Comparison of ENCODE assay signal across 23 cellular contexts in the genomic region with DNA sequence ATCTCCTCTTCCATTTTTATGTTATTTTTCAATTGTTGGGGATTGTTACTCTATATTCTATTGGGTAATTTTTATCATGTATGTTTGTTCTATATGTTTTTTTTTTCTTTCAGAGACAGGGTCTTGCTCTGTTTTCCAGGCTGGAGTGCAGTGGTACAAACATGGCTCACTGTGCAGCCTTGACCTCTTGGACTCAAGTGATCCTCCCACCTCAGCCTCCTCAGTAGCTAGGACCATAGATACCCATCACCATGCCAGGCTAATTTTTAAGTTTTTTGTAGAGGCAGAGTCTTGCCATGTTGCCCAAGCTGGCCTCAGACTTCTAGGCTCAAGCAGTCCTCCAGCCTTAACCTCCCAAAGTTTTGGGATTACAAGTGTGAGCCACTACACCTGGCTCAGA.
DNase-seq lines count a peak whose midpoint lies in the region; ATAC-seq and TF ChIP-seq lines count a peak whose summit lies in the region.
"Had no signal": no experiment of that assay in that cellular context is flagged by ENCODE, and none has a peak within 500 bp of the region (broad histone marks: within the 10 kb centered on the region; RNA-seq: fewer than 3 reads in every experiment).

No MANE protein-coding gene starts in this region.

- no peaks in the 10 kb centered on the region for H3K27me3 Mint-ChIP-seq in endodermal cell (ENCODE audit: insufficient read depth)
- H3K27me3 Mint-ChIP-seq: B cell had no signal

- no peaks in the 10 kb centered on the region for H3K9me3 Mint-ChIP-seq in endodermal cell
- H3K9me3 Mint-ChIP-seq: HFFc6 had no signal

- no peak for TF ChIP-seq POLR2A in body of pancreas (IDR thresholded peaks at IDR 0.05)

- intact Hi-C loops in left ventricle myocardium superior (cut with micrococcal nuclease) (no loop called here), body of pancreas (cut with DNase I) (no loop called here)

- DNase-seq in right atrium auricular region (ENCODE audit: low spot score) (no peak), left ventricle myocardium superior (no peak), RWPE2 (ENCODE audit: low spot score) (no peak), epithelial cell of prostate (ENCODE audit: low read depth, low spot score) (no peak), NCI-H510A treated with DMSO at 0.1 percent for 48 hours (lab: John Stamatoyannopoulos, UW) (no peak), endodermal cell (no peak), body of pancreas (no peak)
- DNase-seq: Caco-2; CD8-positive, alpha-beta T cell; DMS79; GDM1; MM.1S; NCI-H2029 treated with DMSO at 0.1 percent for 48 hours; NCI-H526 treated with DMSO at 0.1 percent for 48 hours; SJCRH30 had no signal

- H3K4me3 ChIP-seq in right atrium auricular region (no peak overlapping the region), RWPE2 (ENCODE audit: severe bottlenecking) (no peak overlapping the region), endodermal cell (ENCODE audit: low read length) (no peak overlapping the region), body of pancreas (no peak overlapping the region)
- H3K4me3 ChIP-seq: GM12878, GM23248, HAP-1, K562, SJCRH30 had no signal

- no peak for ATAC-seq in left ventricle myocardium superior
- ATAC-seq in RWPE2 (ENCODE audit: low read depth) = no peak
- ATAC-seq in body of pancreas = no peak
- ATAC-seq: CD8-positive, alpha-beta T cell; K562; Panc1 had no signal

- H3K36me3 Mint-ChIP-seq in endodermal cell (ENCODE audit: low read depth) = peaks cover 16% of the 10 kb centered on the region

- H3K4me3 Mint-ChIP-seq in endodermal cell = no peak overlapping the region
- H3K4me3 Mint-ChIP-seq: B cell; CD8-positive, alpha-beta T cell; HFFc6 had no signal

- no peak overlapping the region for H3K27ac Mint-ChIP-seq in endodermal cell
- H3K27ac Mint-ChIP-seq: B cell; CD8-positive, alpha-beta T cell; HFFc6 had no signal

- no peaks in the 10 kb centered on the region for H3K9me3 ChIP-seq in right atrium auricular region
- no peaks in the 10 kb centered on the region for H3K9me3 ChIP-seq in RWPE2 (ENCODE audit: severe bottlenecking)
- H3K9me3 ChIP-seq in endodermal cell (ENCODE audit: control insufficient read depth, low read length) = no peaks in the 10 kb centered on the region
- H3K9me3 ChIP-seq in body of pancreas = no peaks in the 10 kb centered on the region
- H3K9me3 ChIP-seq: Caco-2, HAP-1, SJCRH30 had no signal

- no peaks in the 10 kb centered on the region for H3K36me3 ChIP-seq in right atrium auricular region
- H3K36me3 ChIP-seq in RWPE2 (ENCODE audit: low read depth) = peaks cover 5% of the 10 kb centered on the region; the same call in 1 of the 2 replicates
- H3K36me3 ChIP-seq in endodermal cell (ENCODE audit: control insufficient read depth, insufficient read depth, low read length) = no peaks in the 10 kb centered on the region
- H3K36me3 ChIP-seq in body of pancreas (replicated peaks in 1 of 2; ENCODE audit: insufficient read depth in 1 of 2, low read depth in 2 of 2) = no peaks in the 10 kb centered on the region
- H3K36me3 ChIP-seq: HAP-1, SJCRH30 had no signal

- H3K4me1 Mint-ChIP-seq in endodermal cell = peaks cover 5% of the 10 kb centered on the region

- H3K9ac ChIP-seq in endodermal cell (ENCODE audit: extremely low read depth, low read length, poor library complexity, severe bottlenecking) = no peak overlapping the region
- H3K9ac ChIP-seq: GM23248 had no signal

- H3K27ac ChIP-seq in right atrium auricular region (peak overlapping the region; percentile 9 to 80), RWPE2 (ENCODE audit: poor library complexity, severe bottlenecking) (peak overlapping the region; percentile 53), epithelial cell of prostate (peak overlapping the region; percentile 53), endodermal cell (ENCODE audit: low read depth, low read length) (no peak overlapping the region), body of pancreas (no peak overlapping the region)
- H3K27ac ChIP-seq: C4-2B, GM23248, SJCRH30 had no signal

- H3K27me3 ChIP-seq in right atrium auricular region (no peaks in the 10 kb centered on the region), RWPE2 (ENCODE audit: insufficient read depth, poor library complexity, severe bottlenecking) (no peaks in the 10 kb centered on the region), endodermal cell (ENCODE audit: control insufficient read depth, insufficient read depth, low read length, poor library complexity, severe bottlenecking) (no peaks in the 10 kb centered on the region), body of pancreas (no peaks in the 10 kb centered on the region)
- H3K27me3 ChIP-seq: SJCRH30 had no signal

- peaks cover 3 to 49% of the 10 kb centered on the region in 2 donors for H3K4me1 ChIP-seq in right atrium auricular region
- peaks cover 14% of the 10 kb centered on the region for H3K4me1 ChIP-seq in RWPE2 (ENCODE audit: insufficient read depth, poor library complexity, severe bottlenecking)
- H3K4me1 ChIP-seq in endodermal cell (ENCODE audit: control insufficient read depth, insufficient read depth, low read length) = peaks cover 9% of the 10 kb centered on the region
- H3K4me1 ChIP-seq in body of pancreas = peaks cover 27% of the 10 kb centered on the region
- H3K4me1 ChIP-seq: Caco-2, SJCRH30 had no signal

- TF ChIP-seq CTCF in right atrium auricular region (IDR thresholded peaks at IDR 0.05) = no peak
- no peak for TF ChIP-seq CTCF in RWPE2 (IDR thresholded peaks at IDR 0.05; ENCODE audit: poor library complexity, severe bottlenecking)
- TF ChIP-seq CTCF in endodermal cell (conservative IDR thresholded peaks at IDR 0.05) = no peak
- TF ChIP-seq CTCF in body of pancreas (IDR thresholded peaks at IDR 0.05) = no peak

Comparison
In these comparisons a context has a peak if more than half of its experiments do, and no peak if none do; other contexts are left out.
1. H3K27ac ChIP-seq: peak in right atrium auricular region (2 of 2), RWPE2 (single experiment) and epithelial cell of prostate (single experiment); none in endodermal cell (single experiment) and body of pancreas (0 of 4).